8 cellular contexts compared by ENCODE assay signal in the genomic region with DNA sequence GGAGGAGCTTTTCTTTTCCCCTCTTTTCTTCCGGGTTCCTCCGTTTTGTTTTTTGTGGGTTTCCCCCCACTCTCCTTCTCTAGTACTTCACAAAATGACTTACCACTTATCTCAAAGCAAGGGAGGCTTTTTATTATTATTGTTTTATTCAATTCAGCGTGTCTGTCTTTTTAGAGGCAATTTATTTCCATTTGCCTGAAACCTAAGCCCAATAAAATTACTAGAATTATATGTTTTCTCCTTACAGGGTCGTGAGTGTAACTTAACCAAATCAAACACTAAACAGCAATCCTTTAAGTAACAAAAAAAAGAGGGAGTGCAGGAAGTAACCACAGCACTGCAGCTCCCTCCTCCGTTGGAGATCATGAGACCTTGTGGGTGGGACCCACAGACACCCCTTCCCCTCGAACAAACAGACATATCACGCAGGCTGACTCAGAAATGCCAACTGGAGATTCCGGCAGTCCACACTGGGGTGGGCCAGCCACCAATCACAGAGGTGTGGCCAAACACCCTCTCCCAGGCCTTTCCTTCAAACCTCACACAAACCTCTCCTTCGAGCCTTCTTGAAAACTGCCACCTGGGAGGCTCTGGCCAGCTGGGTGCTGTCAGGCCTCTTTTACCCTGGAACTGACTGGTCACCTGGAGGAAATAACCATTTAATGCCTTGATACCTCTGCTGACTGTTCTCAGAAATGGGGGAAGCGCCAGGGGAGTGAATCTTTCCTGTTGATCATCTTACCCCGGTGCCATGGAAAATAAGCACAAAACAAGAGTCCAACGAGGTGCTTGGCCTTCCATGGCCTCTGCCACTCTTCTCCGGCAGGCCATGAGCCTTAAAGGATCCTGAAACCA.
DNase-seq lines count a peak whose midpoint lies in the region; ATAC-seq and TF ChIP-seq lines count a peak whose summit lies in the region.

No MANE protein-coding gene starts in this region.

- H3K4me2 ChIP-seq in PC-9: no peak overlapping the region

- intact Hi-C loops in dorsolateral prefrontal cortex (cut with DNase I): no loop called here
- intact Hi-C loops in naive thymus-derived CD4-positive, alpha-beta T cell (cut with micrococcal nuclease): no loop called here
- intact Hi-C loops in PC-9 (cut with micrococcal nuclease; ENCODE audit: unreplicated experiment): no loop called here
- intact Hi-C loops in A673 (cut with micrococcal nuclease; ENCODE audit: unreplicated experiment): no loop called here

- H4K20me1 ChIP-seq in PC-9 (ENCODE audit: insufficient read depth): no peaks in the 10 kb centered on the region

- TF ChIP-seq CTCF in dorsolateral prefrontal cortex (IDR thresholded peaks at IDR 0.05 in 54 of 56, conservative IDR thresholded peaks at IDR 0.05 in 2 of 56; ENCODE audit: low read depth in 1 of 56, partially characterized antibody in 56 of 56) (no peak), PC-9 (conservative IDR thresholded peaks at IDR 0.05) (no peak), A673 (conservative IDR thresholded peaks at IDR 0.05; ENCODE audit: low read depth, low read length) (no peak)

- H2AFZ ChIP-seq in PC-9: no peak overlapping the region

- peak overlapping the region; percentile 9 to 78 (median 54) for H3K4me3 Mint-ChIP-seq in naive thymus-derived CD4-positive, alpha-beta T cell

- BruUV-seq in PC-9 (replicated peaks; lab: Mats Ljungman, UMichigan) (no TSS peak), A673 (replicated peaks; lab: Mats Ljungman, UMichigan) (no TSS peak)

- POLR2A ChIA-PET in naive thymus-derived CD4-positive, alpha-beta T cell (lab: Charles Lee): no interaction called here
- POLR2A ChIA-PET in PC-9 (lab: Charles Lee; ENCODE audit: unreplicated experiment) (no interaction called here), A673 (lab: Charles Lee; ENCODE audit: low non-redundant PET) (no interaction called here)

- ATAC-seq in naive thymus-derived CD4-positive, alpha-beta T cell: no peak

- peaks cover 0 to 39% (median 10%) of the 10 kb centered on the region in 7 donors for H3K4me1 Mint-ChIP-seq in naive thymus-derived CD4-positive, alpha-beta T cell

- H3K4me3 ChIP-seq in dorsolateral prefrontal cortex: peak overlapping the region in 48 of 59 donors; percentile 44 to 77 (median 63)
- no peak overlapping the region for H3K4me3 ChIP-seq in naive thymus-derived CD4-positive, alpha-beta T cell (ENCODE audit: low read length)
- no peak overlapping the region for H3K4me3 ChIP-seq in PC-9
- no peak overlapping the region for H3K4me3 ChIP-seq in A673 (ENCODE audit: low read depth, low read length, poor library complexity, severe bottlenecking)

- no peaks in the 10 kb centered on the region for H3K9me3 Mint-ChIP-seq in naive thymus-derived CD4-positive, alpha-beta T cell

- no peaks in the 10 kb centered on the region for H3K79me2 ChIP-seq in PC-9 (ENCODE audit: low read depth)

- H3F3A ChIP-seq in PC-9 (ENCODE audit: insufficient read depth, low read depth): peaks cover 20% of the 10 kb centered on the region

- H3K9me2 ChIP-seq in PC-9 (ENCODE audit: insufficient read depth): no peaks in the 10 kb centered on the region

- peaks cover 0 to 2% (median 0%) of the 10 kb centered on the region in 5 donors for H3K36me3 Mint-ChIP-seq in naive thymus-derived CD4-positive, alpha-beta T cell

- CTCF ChIA-PET in naive thymus-derived CD4-positive, alpha-beta T cell (lab: Charles Lee): no interaction called here
- CTCF ChIA-PET in PC-9 (lab: Charles Lee) (no interaction called here), A673 (lab: Charles Lee) (no interaction called here)

- H3K36me3 ChIP-seq in naive thymus-derived CD4-positive, alpha-beta T cell (ENCODE audit: control insufficient read depth in 2 of 3, insufficient read depth in 3 of 3, low read length in 3 of 3): no peaks in the 10 kb centered on the region
- H3K36me3 ChIP-seq in PC-9 (ENCODE audit: low read depth): no peaks in the 10 kb centered on the region
- no peaks in the 10 kb centered on the region for H3K36me3 ChIP-seq in A673 (ENCODE audit: insufficient read depth, low read length, poor library complexity, severe bottlenecking)

- peak overlapping the region in 1 of 9 donors; percentile 29 for H3K27ac Mint-ChIP-seq in naive thymus-derived CD4-positive, alpha-beta T cell

- DNase-seq in CD1c-positive myeloid dendritic cell (ENCODE audit: extremely low spot score) (peak; percentile 37), KBM-7 (peak; percentile 51), dorsolateral prefrontal cortex (no peak), PC-9 (no peak), A673 (ENCODE audit: low spot score) (no peak), kidney tubule cell (ENCODE audit: low spot score) (no peak), DMS 273 treated with DMSO at 0.1 percent for 48 hours (lab: John Stamatoyannopoulos, UW) (no peak)
- no peak for DNase-seq in naive thymus-derived CD4-positive, alpha-beta T cell

- H3K27me3 ChIP-seq in dorsolateral prefrontal cortex (peaks cover 0 to 32% (median 6%) of the 10 kb centered on the region in 45 donors), PC-9 (ENCODE audit: insufficient read depth, low read depth) (no peaks in the 10 kb centered on the region; the same call in 1 of the 2 replicates), A673 (replicated peaks; ENCODE audit: insufficient read depth, low read depth, low read length, poor library complexity) (peaks cover 55% of the 10 kb centered on the region)
- H3K27me3 ChIP-seq in naive thymus-derived CD4-positive, alpha-beta T cell (ENCODE audit: control insufficient read depth in 2 of 2, insufficient read depth in 2 of 2, low read length in 2 of 2): no peaks in the 10 kb centered on the region

- H3K27me3 Mint-ChIP-seq in naive thymus-derived CD4-positive, alpha-beta T cell: peaks cover 39 to 69% (median 46%) of the 10 kb centered on the region in 5 donors

- H3K27ac ChIP-seq in dorsolateral prefrontal cortex: no peak overlapping the region
- no peak overlapping the region for H3K27ac ChIP-seq in naive thymus-derived CD4-positive, alpha-beta T cell (ENCODE audit: low read depth, low read length)
- H3K27ac ChIP-seq in PC-9: no peak overlapping the region
- H3K27ac ChIP-seq in A673 (ENCODE audit: low read depth, low read length, poor library complexity, severe bottlenecking): no peak overlapping the region

- in situ Hi-C loops in KBM-7 (cut with MboI; ENCODE audit: low pct_unique_long_range_greater_than_20kb, low sequenced_read_pairs): no loop called here

- no peaks in the 10 kb centered on the region for H3K4me1 ChIP-seq in naive thymus-derived CD4-positive, alpha-beta T cell (ENCODE audit: control insufficient read depth in 2 of 2, insufficient read depth in 2 of 2, low read length in 2 of 2)
- peaks cover 59% of the 10 kb centered on the region for H3K4me1 ChIP-seq in PC-9 (replicated peaks; ENCODE audit: insufficient read depth)
- H3K4me1 ChIP-seq in A673 (ENCODE audit: insufficient read depth, low read length, poor library complexity, severe bottlenecking): peaks cover 10% of the 10 kb centered on the region

- H3K9me3 ChIP-seq in naive thymus-derived CD4-positive, alpha-beta T cell (ENCODE audit: control insufficient read depth in 2 of 3, low read length in 3 of 3): no peaks in the 10 kb centered on the region
- H3K9me3 ChIP-seq in PC-9 (ENCODE audit: insufficient read depth, low read depth): no peaks in the 10 kb centered on the region
- H3K9me3 ChIP-seq in A673 (ENCODE audit: low read depth, low read length, poor library complexity, severe bottlenecking): no peaks in the 10 kb centered on the region

Comparison
In these comparisons a context has a peak if more than half of its experiments do, and no peak if none do; other contexts are left out.
1. DNase-seq: peak in CD1c-positive myeloid dendritic cell (single experiment) and KBM-7 (single experiment); none in dorsolateral prefrontal cortex (0 of 10), naive thymus-derived CD4-positive, alpha-beta T cell (0 of 9), PC-9 (0 of 2), A673 (single experiment), kidney tubule cell (single experiment) and DMS 273 treated with DMSO at 0.1 percent for 48 hours (single experiment).
2. H3K4me3 ChIP-seq: peak in dorsolateral prefrontal cortex (48 of 59); none in naive thymus-derived CD4-positive, alpha-beta T cell (single experiment), PC-9 (single experiment) and A673 (single experiment).